1 cellular context compared by ENCODE assay signal in genomic region chr19:35596366-35596999, GRCh38.
TF ChIP-seq lines count a peak whose summit lies in the region.

No MANE protein-coding gene starts in this region.

TF ChIP-seq in HepG2, 621 proteins besides CTCF, POLR2A, EP300 and RAD21:
- TF ChIP-seq NFYB (CRISPR knock-in tag; IDR thresholded peaks at IDR 0.05) (peak; percentile 77), DR1 (CRISPR knock-in tag; IDR thresholded peaks at IDR 0.05) (no peak), ZNF503 (CRISPR knock-in tag; IDR thresholded peaks at IDR 0.05) (no peak), ZNF546 (CRISPR knock-in tag; conservative IDR thresholded peaks at IDR 0.05) (no peak), NFRKB (IDR thresholded peaks at IDR 0.05) (no peak), SP2 (CRISPR knock-in tag; IDR thresholded peaks at IDR 0.05) (peak; percentile 52; the same call in 1 of the 2 replicates), ZNF331 (CRISPR knock-in tag; IDR thresholded peaks at IDR 0.05) (no peak), ZNF251 (CRISPR knock-in tag; IDR thresholded peaks at IDR 0.05) (no peak), ZNF768 (CRISPR knock-in tag; IDR thresholded peaks at IDR 0.05) (no peak), ARNTL (CRISPR knock-in tag; IDR thresholded peaks at IDR 0.05) (no peak), ZNF143 (CRISPR knock-in tag; IDR thresholded peaks at IDR 0.05) (no peak), ZBTB3 (CRISPR knock-in tag; IDR thresholded peaks at IDR 0.05; ENCODE audit: borderline replicate concordance, low read depth) (no peak), HNRNPUL1 (IDR thresholded peaks at IDR 0.05; ENCODE audit: low read depth, low read length) (no peak), PRPF4 (IDR thresholded peaks at IDR 0.05; ENCODE audit: low read depth, low read length, poor library complexity, severe bottlenecking) (no peak), ZNF530 (CRISPR knock-in tag; IDR thresholded peaks at IDR 0.05; ENCODE audit: low read depth) (no peak), NFATC3 (CRISPR knock-in tag; IDR thresholded peaks at IDR 0.05) (no peak), NFYC (CRISPR knock-in tag; IDR thresholded peaks at IDR 0.05) (peak; percentile 79), TOE1 (CRISPR knock-in tag; IDR thresholded peaks at IDR 0.05) (no peak), REPIN1 (CRISPR knock-in tag; IDR thresholded peaks at IDR 0.05; ENCODE audit: borderline replicate concordance, low read depth) (no peak)
- TF ChIP-seq, protein P1, sequence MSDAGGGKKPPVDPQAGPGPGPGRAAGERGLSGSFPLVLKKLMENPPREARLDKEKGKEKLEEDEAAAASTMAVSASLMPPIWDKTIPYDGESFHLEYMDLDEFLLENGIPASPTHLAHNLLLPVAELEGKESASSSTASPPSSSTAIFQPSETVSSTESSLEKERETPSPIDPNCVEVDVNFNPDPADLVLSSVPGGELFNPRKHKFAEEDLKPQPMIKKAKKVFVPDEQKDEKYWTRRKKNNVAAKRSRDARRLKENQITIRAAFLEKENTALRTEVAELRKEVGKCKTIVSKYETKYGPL (CRISPR knock-in tag; IDR thresholded peaks at IDR 0.05), result no peak
- TF ChIP-seq, protein P2, sequence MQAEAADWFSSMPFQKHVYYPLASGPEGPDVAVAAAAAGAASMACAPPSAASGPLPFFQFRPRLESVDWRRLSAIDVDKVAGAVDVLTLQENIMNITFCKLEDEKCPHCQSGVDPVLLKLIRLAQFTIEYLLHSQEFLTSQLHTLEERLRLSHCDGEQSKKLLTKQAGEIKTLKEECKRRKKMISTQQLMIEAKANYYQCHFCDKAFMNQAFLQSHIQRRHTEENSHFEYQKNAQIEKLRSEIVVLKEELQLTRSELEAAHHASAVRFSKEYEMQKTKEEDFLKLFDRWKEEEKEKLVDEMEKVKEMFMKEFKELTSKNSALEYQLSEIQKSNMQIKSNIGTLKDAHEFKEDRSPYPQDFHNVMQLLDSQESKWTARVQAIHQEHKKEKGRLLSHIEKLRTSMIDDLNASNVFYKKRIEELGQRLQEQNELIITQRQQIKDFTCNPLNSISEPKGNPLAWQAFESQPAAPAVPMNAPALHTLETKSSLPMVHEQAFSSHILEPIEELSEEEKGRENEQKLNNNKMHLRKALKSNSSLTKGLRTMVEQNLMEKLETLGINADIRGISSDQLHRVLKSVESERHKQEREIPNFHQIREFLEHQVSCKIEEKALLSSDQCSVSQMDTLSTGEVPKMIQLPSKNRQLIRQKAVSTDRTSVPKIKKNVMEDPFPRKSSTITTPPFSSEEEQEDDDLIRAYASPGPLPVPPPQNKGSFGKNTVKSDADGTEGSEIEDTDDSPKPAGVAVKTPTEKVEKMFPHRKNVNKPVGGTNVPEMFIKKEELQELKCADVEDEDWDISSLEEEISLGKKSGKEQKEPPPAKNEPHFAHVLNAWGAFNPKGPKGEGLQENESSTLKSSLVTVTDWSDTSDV (CRISPR knock-in tag; IDR thresholded peaks at IDR 0.05), result no peak
- TF ChIP-seq, protein P3, sequence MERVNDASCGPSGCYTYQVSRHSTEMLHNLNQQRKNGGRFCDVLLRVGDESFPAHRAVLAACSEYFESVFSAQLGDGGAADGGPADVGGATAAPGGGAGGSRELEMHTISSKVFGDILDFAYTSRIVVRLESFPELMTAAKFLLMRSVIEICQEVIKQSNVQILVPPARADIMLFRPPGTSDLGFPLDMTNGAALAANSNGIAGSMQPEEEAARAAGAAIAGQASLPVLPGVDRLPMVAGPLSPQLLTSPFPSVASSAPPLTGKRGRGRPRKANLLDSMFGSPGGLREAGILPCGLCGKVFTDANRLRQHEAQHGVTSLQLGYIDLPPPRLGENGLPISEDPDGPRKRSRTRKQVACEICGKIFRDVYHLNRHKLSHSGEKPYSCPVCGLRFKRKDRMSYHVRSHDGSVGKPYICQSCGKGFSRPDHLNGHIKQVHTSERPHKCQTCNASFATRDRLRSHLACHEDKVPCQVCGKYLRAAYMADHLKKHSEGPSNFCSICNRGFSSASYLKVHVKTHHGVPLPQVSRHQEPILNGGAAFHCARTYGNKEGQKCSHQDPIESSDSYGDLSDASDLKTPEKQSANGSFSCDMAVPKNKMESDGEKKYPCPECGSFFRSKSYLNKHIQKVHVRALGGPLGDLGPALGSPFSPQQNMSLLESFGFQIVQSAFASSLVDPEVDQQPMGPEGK (CRISPR knock-in tag; IDR thresholded peaks at IDR 0.05), result no peak
- TF ChIP-seq, protein P4, sequence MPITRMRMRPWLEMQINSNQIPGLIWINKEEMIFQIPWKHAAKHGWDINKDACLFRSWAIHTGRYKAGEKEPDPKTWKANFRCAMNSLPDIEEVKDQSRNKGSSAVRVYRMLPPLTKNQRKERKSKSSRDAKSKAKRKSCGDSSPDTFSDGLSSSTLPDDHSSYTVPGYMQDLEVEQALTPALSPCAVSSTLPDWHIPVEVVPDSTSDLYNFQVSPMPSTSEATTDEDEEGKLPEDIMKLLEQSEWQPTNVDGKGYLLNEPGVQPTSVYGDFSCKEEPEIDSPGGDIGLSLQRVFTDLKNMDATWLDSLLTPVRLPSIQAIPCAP (CRISPR knock-in tag; IDR thresholded peaks at IDR 0.05; ENCODE audit: low read depth), result no peak
- TF ChIP-seq, protein P5, sequence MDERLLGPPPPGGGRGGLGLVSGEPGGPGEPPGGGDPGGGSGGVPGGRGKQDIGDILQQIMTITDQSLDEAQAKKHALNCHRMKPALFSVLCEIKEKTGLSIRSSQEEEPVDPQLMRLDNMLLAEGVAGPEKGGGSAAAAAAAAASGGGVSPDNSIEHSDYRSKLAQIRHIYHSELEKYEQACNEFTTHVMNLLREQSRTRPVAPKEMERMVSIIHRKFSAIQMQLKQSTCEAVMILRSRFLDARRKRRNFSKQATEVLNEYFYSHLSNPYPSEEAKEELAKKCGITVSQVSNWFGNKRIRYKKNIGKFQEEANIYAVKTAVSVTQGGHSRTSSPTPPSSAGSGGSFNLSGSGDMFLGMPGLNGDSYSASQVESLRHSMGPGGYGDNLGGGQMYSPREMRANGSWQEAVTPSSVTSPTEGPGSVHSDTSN (CRISPR knock-in tag; IDR thresholded peaks at IDR 0.05), result 0 out of 2 replicates have a peak, but pooled peaks have one; percentile 32
